3 cellular contexts compared by ENCODE assay signal in genomic region chr22:30080805-30081204, GRCh38.
TF ChIP-seq lines count a peak whose summit lies in the region.

No MANE protein-coding gene starts in this region.

TF ChIP-seq in GM12891, 5 proteins besides CTCF, POLR2A, EP300 and RAD21:
- TF ChIP-seq POLR2AphosphoS5 (IDR thresholded peaks at IDR 0.05; ENCODE audit: low read depth, low read length) = no peak
- no peak for TF ChIP-seq POU2F2 (IDR thresholded peaks at IDR 0.05; ENCODE audit: low read depth, low read length)
- TF ChIP-seq PAX5 (IDR thresholded peaks at IDR 0.05; ENCODE audit: insufficient read depth, low read length, severe bottlenecking) = no peak
- no peak for TF ChIP-seq SPI1 (IDR thresholded peaks at IDR 0.05; ENCODE audit: low read depth, low read length)
- TF ChIP-seq TAF1 (IDR thresholded peaks at IDR 0.05; ENCODE audit: low read depth, low read length) = no peak

TF ChIP-seq in H1, 55 proteins besides CTCF, POLR2A, EP300 and RAD21:
- no peak for TF ChIP-seq ATF3 (IDR thresholded peaks at IDR 0.05; ENCODE audit: insufficient read depth, low read depth, low read length)
- no peak for TF ChIP-seq MAFK (IDR thresholded peaks at IDR 0.05; ENCODE audit: low read depth, low read length)
- TF ChIP-seq E2F6 (IDR thresholded peaks at IDR 0.05) = no peak
- TF ChIP-seq YY1 (IDR thresholded peaks at IDR 0.05; ENCODE audit: low read depth, low read length) = no peak
- no peak for TF ChIP-seq CHD7 (IDR thresholded peaks at IDR 0.05; ENCODE audit: insufficient replicate concordance, low read length)
- no peak for TF ChIP-seq CREB1 (IDR thresholded peaks at IDR 0.05)
- TF ChIP-seq TBP (IDR thresholded peaks at IDR 0.05; ENCODE audit: low read depth, low read length) = no peak
- TF ChIP-seq SIRT6 (IDR thresholded peaks at IDR 0.05; ENCODE audit: low read length) = no peak
- TF ChIP-seq GTF2F1 (IDR thresholded peaks at IDR 0.05; ENCODE audit: borderline replicate concordance, low read depth, low read length) = no peak

TF ChIP-seq in HepG2, 621 proteins besides CTCF, POLR2A, EP300 and RAD21:
- TF ChIP-seq ELF4 (CRISPR knock-in tag; IDR thresholded peaks at IDR 0.05; ENCODE audit: borderline replicate concordance) = no peak
- TF ChIP-seq HNF4A (CRISPR knock-in tag; IDR thresholded peaks at IDR 0.05) = peak; percentile 35; the same call in 1 of the 2 replicates
- no peak for TF ChIP-seq ZNF687 (CRISPR knock-in tag; IDR thresholded peaks at IDR 0.05)
